In the genomic region with DNA sequence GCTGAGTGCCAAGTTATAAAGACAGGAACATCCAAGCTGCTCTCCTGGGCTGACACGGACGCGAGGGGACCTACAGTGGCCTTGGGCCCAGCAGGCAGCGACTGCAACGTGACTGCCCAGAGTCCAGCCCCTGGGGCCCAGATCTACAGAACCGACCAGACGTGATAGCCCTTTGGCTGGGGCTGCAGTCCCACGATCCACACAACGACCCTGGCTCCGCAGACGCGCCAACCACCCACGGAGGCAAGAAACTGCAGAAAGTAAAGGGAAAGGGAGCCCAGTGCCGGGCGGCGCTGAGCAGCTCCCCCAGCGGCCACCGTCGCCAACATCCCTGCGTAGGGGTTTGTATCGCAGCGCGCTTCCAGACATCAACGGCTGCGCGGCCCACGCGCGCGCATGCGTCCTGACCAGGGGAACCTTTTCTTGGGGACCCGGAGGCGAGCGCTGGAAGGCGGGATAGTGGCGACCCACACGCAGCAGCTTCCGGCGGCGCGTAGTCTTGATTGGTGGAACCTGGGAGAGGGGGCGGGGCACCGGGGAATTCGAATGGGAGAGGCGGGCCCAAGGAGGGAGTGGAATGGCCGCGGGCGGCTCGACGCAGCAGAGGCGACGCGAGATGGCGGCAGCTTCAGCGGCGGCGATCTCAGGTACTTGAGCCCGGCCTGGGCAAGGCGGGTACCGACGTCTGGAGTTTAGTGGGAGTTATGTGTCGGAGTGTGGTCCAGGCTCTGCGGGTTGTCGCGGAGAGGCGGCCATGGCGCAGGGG, we compare ENCODE assay signal across 1 cellular context.
TF ChIP-seq lines count a peak whose summit lies in the region.

A gene (plus strand): TSS at position 569 of the 766 bp plus-strand sequence. CDS start 9 bp downstream, at position 578.

TF ChIP-seq in SK-N-SH, 30 proteins besides CTCF, POLR2A, EP300 and RAD21 (continued from another document):
- peak; percentile 50; the same call in 1 of the 2 replicates for TF ChIP-seq TAF1 (IDR thresholded peaks at IDR 0.05; ENCODE audit: borderline replicate concordance, low read depth, low read length)
